Comparison of ENCODE assay signal across 8 cellular contexts in the genomic region with DNA sequence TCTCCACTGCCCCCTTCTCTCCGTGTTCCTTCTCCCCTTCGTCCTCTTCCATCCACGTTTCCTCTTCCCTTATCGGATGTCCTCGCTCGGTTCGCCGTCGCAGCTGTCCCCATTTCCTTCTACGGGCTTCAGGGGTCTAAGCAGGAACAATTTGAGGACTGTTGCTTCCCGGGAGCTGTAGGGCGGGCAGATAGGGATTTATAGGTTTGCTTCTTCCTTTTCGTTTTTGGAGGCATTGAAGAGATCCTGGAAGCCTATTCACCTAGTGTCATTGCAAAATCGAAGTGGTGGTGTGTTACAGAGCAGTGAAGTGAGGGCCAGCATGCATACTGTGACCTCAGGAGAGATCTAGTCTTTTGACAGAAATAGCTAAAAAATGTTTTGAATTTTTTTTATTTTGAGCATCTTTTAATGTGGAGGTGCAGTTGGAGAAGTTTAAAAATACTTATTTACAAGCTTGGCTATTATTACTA. TPM values are rescaled to one million over a fixed set of nuclear protein-coding genes. Genes with fewer than 3 reads are reported as not detected.
DNase-seq lines count a peak whose midpoint lies in the region; ATAC-seq and TF ChIP-seq lines count a peak whose summit lies in the region.

No MANE protein-coding gene starts in this region.

- no peak overlapping the region for H2BK5ac ChIP-seq in neuronal stem cell (ENCODE audit: low read length)

- H3K27me3 ChIP-seq in H7 (ENCODE audit: control insufficient read depth, insufficient read depth, low read length) (no peaks in the 10 kb centered on the region), foreskin keratinocyte (no peaks in the 10 kb centered on the region), neuronal stem cell (ENCODE audit: control insufficient read depth in 3 of 3, insufficient read depth in 3 of 3, low read depth in 1 of 3, low read length in 3 of 3) (peaks cover 0 to 3% (median 0%) of the 10 kb centered on the region in 3 experiments)

- ATAC-seq in foreskin keratinocyte (no peak), GM19328 (IDR thresholded peaks at IDR 0.05; ENCODE audit: unreplicated experiment) (no peak), HG02938 (IDR thresholded peaks at IDR 0.05; ENCODE audit: unreplicated experiment) (no peak), GM19397 (IDR thresholded peaks at IDR 0.05; ENCODE audit: unreplicated experiment) (no peak)

- H3K9ac ChIP-seq in neuronal stem cell (ENCODE audit: low read depth, low read length, poor library complexity) = peak overlapping the region; percentile 73

- peak overlapping the region; percentile 70 for H3K4me3 ChIP-seq in H7 (ENCODE audit: insufficient read depth, low read depth, low read length)
- H3K4me3 ChIP-seq in neuronal stem cell (ENCODE audit: low read length in 2 of 2) = peak overlapping the region; percentile 85 to 99

- H2BK12ac ChIP-seq in neuronal stem cell (ENCODE audit: low read length) = no peak overlapping the region

- H3K36me3 ChIP-seq in H7 (replicated peaks; ENCODE audit: control insufficient read depth, insufficient read depth, low read length) (no peaks in the 10 kb centered on the region), neuronal stem cell (replicated peaks in 1 of 2; ENCODE audit: control insufficient read depth in 2 of 2, insufficient read depth in 2 of 2, low read length in 2 of 2) (peaks cover 0 to 15% of the 10 kb centered on the region in 2 donors)

- DNase-seq in Ammon's horn (ENCODE audit: low spot score) (peak; percentile 18), H7 (peak; percentile 32), foreskin keratinocyte (no peak), neuronal stem cell (ENCODE audit: low spot score) (no peak)
- DNase-seq in activated CD4-positive, alpha-beta T cell treated with anti-CD3 and anti-CD28 coated beads, Interleukin-2, amount 50 U/mL, for 48 hours = peak; percentile 15 to 21

- H3K14ac ChIP-seq in neuronal stem cell (ENCODE audit: low read length) = peak overlapping the region; percentile 48

- peak overlapping the region; percentile 97 for H2AFZ ChIP-seq in neuronal stem cell (ENCODE audit: low read length)

- no peak overlapping the region for H4K91ac ChIP-seq in neuronal stem cell (ENCODE audit: low read depth, low read length, poor library complexity)

- no peak overlapping the region for H3K18ac ChIP-seq in neuronal stem cell (ENCODE audit: low read length)

- H2BK15ac ChIP-seq in neuronal stem cell (ENCODE audit: low read length) = no peak overlapping the region

- TF ChIP-seq CTCF in foreskin keratinocyte (conservative IDR thresholded peaks at IDR 0.05) = no peak

- H2AK5ac ChIP-seq in neuronal stem cell (ENCODE audit: low read depth, low read length) = no peak overlapping the region

- no CpG with 5 or more reads among the region's 14 CpGs for WGBS in neuronal stem cell (ENCODE audit: extremely low coverage in 2 of 2, insufficient read length in 2 of 2, insufficient replicate concordance in 1 of 2), 2 donors

- H3K4ac ChIP-seq in neuronal stem cell (ENCODE audit: low read length) = no peak overlapping the region

- peak overlapping the region; percentile 82 for H3K4me2 ChIP-seq in neuronal stem cell (ENCODE audit: insufficient read depth, low read length, poor library complexity, severe bottlenecking)

- no peak overlapping the region for H2BK120ac ChIP-seq in neuronal stem cell (ENCODE audit: low read depth, low read length)

- H3K27ac ChIP-seq in foreskin keratinocyte (peak overlapping the region; percentile 75), neuronal stem cell (replicated peaks; ENCODE audit: low read length) (no peak overlapping the region)

- no peak overlapping the region for H3K23ac ChIP-seq in neuronal stem cell (ENCODE audit: low read depth, low read length, poor library complexity)

- no peak overlapping the region for H4K8ac ChIP-seq in neuronal stem cell (ENCODE audit: low read depth, low read length)

- H3K9me3 ChIP-seq in neuronal stem cell (replicated peaks in 1 of 2; ENCODE audit: control insufficient read depth in 2 of 2, insufficient read depth in 1 of 2, low read depth in 1 of 2, low read length in 2 of 2) = no peaks in the 10 kb centered on the region

- H3K4me1 ChIP-seq in foreskin keratinocyte (peaks cover 9% of the 10 kb centered on the region), neuronal stem cell (ENCODE audit: control insufficient read depth in 2 of 2, insufficient read depth in 1 of 2, low read depth in 1 of 2, low read length in 2 of 2) (peaks cover 3 to 4% of the 10 kb centered on the region in 2 donors)

- H3K79me1 ChIP-seq in neuronal stem cell (ENCODE audit: low read depth, low read length) = peaks cover 1% of the 10 kb centered on the region

RNA-seq across cellular contexts. Expression of gene ZYG11B, which starts 0.9 kb away (rescaled TPM):
- total RNA-seq in H7 (2014; rRNA removed; shearing (Covaris generic)) = 31.6 and 45.2 TPM in 2 replicates
- 15.7 and 17.4 TPM in 2 replicates for total RNA-seq in foreskin keratinocyte
- 2.5 and 2.9 TPM in 2 replicates for polyA plus RNA-seq in foreskin keratinocyte
- 15.9 TPM for polyA plus RNA-seq in neuronal stem cell (2013, experiment 1 of 2)
- 16.4 TPM for polyA plus RNA-seq in neuronal stem cell (2013, experiment 2 of 2)

RNA-seq across cellular contexts. Expression of gene COA7, which starts 29.0 kb away (rescaled TPM):
- total RNA-seq in H7 (2014; rRNA removed; shearing (Covaris generic)) = 23.3 and 30.0 TPM in 2 replicates
- 25.5 and 27.6 TPM in 2 replicates for total RNA-seq in foreskin keratinocyte
- polyA plus RNA-seq in foreskin keratinocyte = 17.1 and 21.8 TPM in 2 replicates
- 8.4 TPM for polyA plus RNA-seq in neuronal stem cell (2013, experiment 1 of 2)
- 8.4 TPM for polyA plus RNA-seq in neuronal stem cell (2013, experiment 2 of 2)

Comparison
In these comparisons a context has a peak if more than half of its experiments do, and no peak if none do; other contexts are left out.
1. DNase-seq: peak in Ammon's horn (single experiment), H7 (single experiment) and activated CD4-positive, alpha-beta T cell treated with anti-CD3 and anti-CD28 coated beads, Interleukin-2, amount 50 U/mL, for 48 hours (2 of 2); none in foreskin keratinocyte (0 of 2) and neuronal stem cell (single experiment).